ENCODE assay signal across 10 cellular contexts in the genomic region with DNA sequence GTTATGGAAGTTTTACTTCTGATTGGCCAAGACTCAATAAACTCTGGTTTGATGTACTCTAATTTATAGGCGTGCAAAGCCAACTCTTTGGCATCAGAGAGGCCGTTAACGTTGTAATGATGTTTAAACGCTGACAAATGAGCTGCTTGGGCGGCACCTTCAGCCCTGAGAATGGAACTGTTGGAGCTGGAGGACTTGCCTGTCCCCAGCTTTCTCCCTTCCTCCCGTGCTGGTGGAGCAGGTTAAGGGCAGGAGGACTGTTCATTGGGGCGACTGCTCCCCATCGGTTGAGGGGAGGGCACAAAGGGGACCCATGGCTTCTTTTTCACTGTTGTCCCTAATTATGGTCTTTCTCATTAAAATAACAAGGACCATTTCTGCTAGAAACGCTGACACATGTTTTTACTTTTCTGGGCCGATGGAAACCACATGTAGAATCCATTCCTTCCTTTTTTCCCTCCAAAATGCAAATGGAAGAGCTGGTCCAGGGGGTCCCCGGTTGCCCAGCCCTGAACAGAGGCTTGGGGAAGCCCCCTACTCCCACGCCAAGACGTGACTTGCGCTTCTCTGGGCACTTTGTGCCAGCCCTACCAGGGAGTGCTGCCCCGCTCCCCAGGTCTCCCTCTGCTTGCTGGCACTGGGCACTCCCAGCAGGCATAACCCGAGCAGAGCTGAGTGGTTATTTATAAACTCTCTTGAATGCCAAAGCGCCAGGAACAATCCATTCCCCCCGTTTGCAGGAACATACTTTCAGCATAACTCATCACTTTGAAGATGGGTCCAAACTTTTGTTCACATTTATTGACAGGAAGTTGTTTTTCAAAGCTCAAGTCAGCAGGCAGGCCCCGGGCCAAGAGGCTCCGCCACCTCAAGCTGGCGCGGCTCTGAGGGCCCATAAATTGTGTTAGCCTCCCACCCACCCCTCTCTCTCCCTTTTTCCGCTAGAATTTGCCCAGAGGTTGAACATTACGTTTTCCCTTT.
A peak's percentile ranks its signal among the peaks of the same experiment; 100 is the strongest.
DNase-seq lines count a peak whose midpoint lies in the region; ATAC-seq lines count a peak whose summit lies in the region.
"Had no signal": no experiment of that assay in that cellular context is flagged by ENCODE, and none has a peak within 500 bp of the region (broad histone marks: within the 10 kb centered on the region; RNA-seq: fewer than 3 reads in every experiment).

No MANE protein-coding gene starts in this region.

- H3K79me2 ChIP-seq in ACC112 (ENCODE audit: control insufficient read depth, insufficient read depth, low read length, unreplicated experiment) = no peaks in the 10 kb centered on the region

- H3K4me1 ChIP-seq in ACC112 (ENCODE audit: control insufficient read depth, insufficient read depth, low read length, unreplicated experiment) = peaks cover 32% of the 10 kb centered on the region

- peak; percentile 91 for DNase-seq in NCI-H226
- peak; percentile 79 for DNase-seq in mucosa of gallbladder (ENCODE audit: low spot score)
- DNase-seq in effector CD4-positive, alpha-beta T cell = no peak
- no peak for DNase-seq in DMS79 treated with DMSO at 0.1 percent for 48 hours (lab: John Stamatoyannopoulos, UW)
- no peak for DNase-seq in NCI-H2107 treated with DMSO at 0.1 percent for 48 hours (lab: John Stamatoyannopoulos, UW; ENCODE audit: unreplicated experiment)
- DNase-seq: activated naive CD8-positive, alpha-beta T cell treated with anti-CD3 and anti-CD28 coated beads, Interleukin-2, amount 10 ng/mL, durations not matched to agents 7 days and 5 days; retina had no signal

- H3K36me3 ChIP-seq in ACC112 (ENCODE audit: insufficient read depth, low read length) = no peaks in the 10 kb centered on the region

- ATAC-seq in esophagus mucosa = peak; percentile 63
- no peak for ATAC-seq in HG03571 (IDR thresholded peaks at IDR 0.05; ENCODE audit: unreplicated experiment)

- H2AFZ ChIP-seq in ACC112 (ENCODE audit: low read length, unreplicated experiment) = no peak overlapping the region

- H3K27me3 ChIP-seq in ACC112 (ENCODE audit: insufficient read depth, low read length) = no peaks in the 10 kb centered on the region

- H3K27ac ChIP-seq in ACC112 (ENCODE audit: low read depth, low read length) = peak overlapping the region; percentile 68

- H3K4me3 ChIP-seq in ACC112 (ENCODE audit: low read depth, low read length) = no peak overlapping the region

Comparison
In these comparisons a context has a peak if more than half of its experiments do, and no peak if none do; other contexts are left out.
1. DNase-seq: peak in NCI-H226 (single experiment) and mucosa of gallbladder (single experiment); none in effector CD4-positive, alpha-beta T cell (single experiment), DMS79 treated with DMSO at 0.1 percent for 48 hours (single experiment) and NCI-H2107 treated with DMSO at 0.1 percent for 48 hours (single experiment).